In the genomic region with DNA sequence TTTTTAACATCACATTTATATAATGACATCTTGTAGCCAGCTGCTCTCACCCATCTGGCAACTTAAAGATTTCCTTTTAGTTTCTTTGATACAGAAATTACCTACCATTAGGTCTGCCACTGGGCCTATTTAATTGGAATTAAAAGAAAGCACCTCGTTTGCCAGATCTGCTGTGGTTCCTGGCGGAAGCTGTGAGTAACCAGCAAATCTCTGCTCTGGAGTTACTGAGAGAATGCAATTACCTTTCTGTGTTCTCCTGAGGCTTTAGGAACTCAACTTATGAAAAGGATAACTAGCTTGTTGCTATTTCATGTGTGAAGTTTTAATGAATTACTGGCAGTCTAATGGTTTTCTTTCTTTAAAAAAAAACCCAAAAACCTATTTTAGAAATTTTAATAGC, we compare ENCODE assay signal across 17 cellular contexts.
DNase-seq lines count a peak whose midpoint lies in the region; ATAC-seq and TF ChIP-seq lines count a peak whose summit lies in the region.
"Had no signal": no experiment of that assay in that cellular context is flagged by ENCODE, and none has a peak within 500 bp of the region (broad histone marks: within the 10 kb centered on the region; RNA-seq: fewer than 3 reads in every experiment).

No MANE protein-coding gene starts in this region.

- ATAC-seq in GM19035 (IDR thresholded peaks at IDR 0.05; ENCODE audit: unreplicated experiment), result no peak
- ATAC-seq: A549, Panc1, T-cell had no signal

- peak overlapping the region in 41 of 59 donors; percentile 0 to 90 (median 58) for H3K27ac ChIP-seq in dorsolateral prefrontal cortex
- H3K27ac ChIP-seq in sigmoid colon, result no peak overlapping the region
- H3K27ac ChIP-seq: A549 had no signal

- H3K9me3 ChIP-seq in sigmoid colon, result no peaks in the 10 kb centered on the region
- H3K9me3 ChIP-seq: A549, BE2C had no signal

- TF ChIP-seq CTCF in dorsolateral prefrontal cortex (IDR thresholded peaks at IDR 0.05 in 54 of 56, conservative IDR thresholded peaks at IDR 0.05 in 2 of 56; ENCODE audit: low read depth in 1 of 56, partially characterized antibody in 56 of 56), result no peak
- no peak for TF ChIP-seq CTCF in sigmoid colon (IDR thresholded peaks at IDR 0.05)

- H3K4me3 ChIP-seq in dorsolateral prefrontal cortex (no peak overlapping the region), sigmoid colon (no peak overlapping the region)
- H3K4me3 ChIP-seq: A549 had no signal

- 85 to 86% methylated on average over 2 of the region's 2 CpGs for WGBS in sigmoid colon, 2 donors

- DNase-seq in NCI-H2227 (lab: John Stamatoyannopoulos, UW; ENCODE audit: unreplicated experiment) (peak; percentile 33), NCI-H2227 treated with DMSO at 0.1 percent for 48 hours (lab: John Stamatoyannopoulos, UW) (no peak), NCI-H69 (lab: John Stamatoyannopoulos, UW) (peak; percentile 25), dorsolateral prefrontal cortex (peak in 1 of 10 donors; percentile 41), superior temporal gyrus (ENCODE audit: extremely low spot score) (peak; percentile 30), sigmoid colon (no peak)
- DNase-seq: BE2C; DND-41; NCI-H1105; NCI-H187 treated with DMSO at 0.1 percent for 48 hours; NCI-H446; NK-92 treated with Interleukin-12 subunit alpha and Interleukin-12 subunit beta, amount 100 ng/mL, for 24 hours; SIG-M5; T-cell had no signal

- no peak for TF ChIP-seq EP300 in sigmoid colon (IDR thresholded peaks at IDR 0.05)

- H3K4me1 ChIP-seq in sigmoid colon, result peaks cover 0 to 12% (median 4%) of the 10 kb centered on the region in 4 donors
- H3K4me1 ChIP-seq: A549, BE2C had no signal

- intact Hi-C loops in dorsolateral prefrontal cortex (cut with DNase I), result loop anchor here in 1 of 2 donors (5.0 kb wide), 1 partner anchor 326 kb away; a partner anchor contains a TSS
- intact Hi-C loops in sigmoid colon (cut with DNase I), result no loop called here

- no peaks in the 10 kb centered on the region for H3K36me3 ChIP-seq in sigmoid colon
- H3K36me3 ChIP-seq: BE2C had no signal

- H3K27me3 ChIP-seq in dorsolateral prefrontal cortex, result no peaks in the 10 kb centered on the region
- no peaks in the 10 kb centered on the region for H3K27me3 ChIP-seq in sigmoid colon
- H3K27me3 ChIP-seq: BE2C had no signal

- TF ChIP-seq POLR2A in sigmoid colon (IDR thresholded peaks at IDR 0.05), result no peak

Comparison
In these comparisons a context has a peak if more than half of its experiments do, and no peak if none do; other contexts are left out.
1. DNase-seq: peak in NCI-H2227 (single experiment), NCI-H69 (single experiment) and superior temporal gyrus (single experiment); none in NCI-H2227 treated with DMSO at 0.1 percent for 48 hours (single experiment) and sigmoid colon (single experiment).
2. H3K27ac ChIP-seq: peak in dorsolateral prefrontal cortex (41 of 59); none in sigmoid colon (0 of 4).